Comparison of ENCODE assay signal across 14 cellular contexts in the genomic region with DNA sequence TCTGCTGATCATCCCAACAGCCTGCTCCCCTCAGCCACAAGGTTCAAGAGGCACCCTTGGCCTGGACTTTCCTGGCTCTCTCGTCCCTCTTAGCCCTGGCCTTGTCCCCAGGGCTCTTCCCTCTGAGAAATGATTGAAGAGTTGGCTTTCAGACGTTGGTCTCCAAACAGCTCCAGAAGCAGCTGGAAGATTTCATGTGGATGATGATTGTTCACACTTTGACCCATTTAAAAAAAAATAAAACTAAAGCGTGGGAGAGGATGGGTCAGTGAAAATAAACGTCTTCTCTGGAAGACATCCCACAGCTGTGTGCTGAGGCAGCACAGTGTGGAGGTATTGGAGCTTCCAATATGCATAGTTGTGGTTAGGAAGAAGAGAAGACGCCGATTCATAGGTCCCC. TPM values are rescaled to one million over a fixed set of nuclear protein-coding genes. Genes with fewer than 3 reads are reported as not detected.
DNase-seq lines count a peak whose midpoint lies in the region; FAIRE-seq and TF ChIP-seq lines count a peak whose summit lies in the region.
"Had no signal": no experiment of that assay in that cellular context is flagged by ENCODE, and none has a peak within 500 bp of the region (broad histone marks: within the 10 kb centered on the region; RNA-seq: fewer than 3 reads in every experiment).

No MANE protein-coding gene starts in this region.

- peaks cover 77% of the 10 kb centered on the region for H3K4me1 Mint-ChIP-seq in chondrocyte (ENCODE audit: low read depth)

- peak overlapping the region; percentile 5 for H3K4me3 Mint-ChIP-seq in chondrocyte (ENCODE audit: unreplicated experiment)
- H3K4me3 Mint-ChIP-seq: T-helper 1 cell treated with Interleukin-12 subunit alpha and Interleukin-12 subunit beta and Interleukin-4 antibody, amounts not matched to agents 30 μg/mL and 1 μg/mL, for 36 hours had no signal

- no peak for TF ChIP-seq CTCF in chondrocyte (IDR thresholded peaks at IDR 0.05)

- TF ChIP-seq POLR2A in GM12892 (IDR thresholded peaks at IDR 0.05; ENCODE audit: low read depth, low read length) = no peak

- in situ Hi-C loops in KBM-7 (cut with MboI; ENCODE audit: low pct_unique_long_range_greater_than_20kb, low sequenced_read_pairs) = no loop called here

- no peaks in the 10 kb centered on the region for H3K36me3 Mint-ChIP-seq in chondrocyte (ENCODE audit: low read depth)

- DNase-seq in H4 (ENCODE audit: low spot score) (peak; percentile 13), chondrocyte (ENCODE audit: low spot score) (no peak), kidney glomerular epithelial cell (lab: John Stamatoyannopoulos, UW) (peak; percentile 49), smooth muscle cell of the brain vasculature (ENCODE audit: low read depth, low spot score) (peak; percentile 75), GM12892 (ENCODE audit: insufficient read length) (no peak), SKM-1 (lab: John Stamatoyannopoulos, UW; ENCODE audit: unreplicated experiment) (no peak), KBM-7 (no peak)
- DNase-seq in activated CD4-positive, CD25-positive, alpha-beta regulatory T cell treated with anti-CD3 and anti-CD28 coated beads, Interleukin-2, amount 50 U/mL, for 72 hours = no peak
- DNase-seq: activated CD4-positive, alpha-beta T cell treated with anti-CD3 and anti-CD28 coated beads for 48 hours; COR-L47; MV-4-11; NCI-H446; psoas muscle had no signal

- FAIRE-seq in GM12892 (lab: Jason Lieb, UNC) = no peak

- no peaks in the 10 kb centered on the region for H3K27me3 Mint-ChIP-seq in chondrocyte (ENCODE audit: low read depth)

- no peaks in the 10 kb centered on the region for H3K9me3 Mint-ChIP-seq in chondrocyte (ENCODE audit: low read depth)

- peak overlapping the region; percentile 85 for H3K27ac Mint-ChIP-seq in chondrocyte (ENCODE audit: unreplicated experiment)
- H3K27ac Mint-ChIP-seq: T-helper 1 cell treated with Interleukin-12 subunit alpha and Interleukin-12 subunit beta and Interleukin-4 antibody, amounts not matched to agents 30 μg/mL and 1 μg/mL, for 36 hours had no signal

RNA-seq across cellular contexts. Expression of a gene that starts 54.7 kb away (rescaled TPM):
- total RNA-seq in H4 (2014; rRNA removed; shearing (Covaris generic)) = 55.2 and 56.6 TPM in 2 replicates
- total RNA-seq in chondrocyte = 936 to 1,062 TPM (median 970 TPM) in 3 replicates
- polyA plus RNA-seq in GM12892 (2012; ENCODE audit: missing spikeins) = not detected

Comparison
In these comparisons a context has a peak if more than half of its experiments do, and no peak if none do; other contexts are left out.
1. DNase-seq: peak in H4 (single experiment), kidney glomerular epithelial cell (single experiment) and smooth muscle cell of the brain vasculature (single experiment); none in chondrocyte (single experiment), GM12892 (single experiment), SKM-1 (single experiment), activated CD4-positive, CD25-positive, alpha-beta regulatory T cell treated with anti-CD3 and anti-CD28 coated beads, Interleukin-2, amount 50 U/mL, for 72 hours (single experiment) and KBM-7 (single experiment).
2. RNA of a gene that starts 54.7 kb away (total RNA-seq): 936 to 1,062 TPM in chondrocyte; 55.2 to 56.6 TPM in H4; every median in the first group is over 10 times any median in the second.